ENCODE assay signal across 3 cellular contexts in the genomic region with DNA sequence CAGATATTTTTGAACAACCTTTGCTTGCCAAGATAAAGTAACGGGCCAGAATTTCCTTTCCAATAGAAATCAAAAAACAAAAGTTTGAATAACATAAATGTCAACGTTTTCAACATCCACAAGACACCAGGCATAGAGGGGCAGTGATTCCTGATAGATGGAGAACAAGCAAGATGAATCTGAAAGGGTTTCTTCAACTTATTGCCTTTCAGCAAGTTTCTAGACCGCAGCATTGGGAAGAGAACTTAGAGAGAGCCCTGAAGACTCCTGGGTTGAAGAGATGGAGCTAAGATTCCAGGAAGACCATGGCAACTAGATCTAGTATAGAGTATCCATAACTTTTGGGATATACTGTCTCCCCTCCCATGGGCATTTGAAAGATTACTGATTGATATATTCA.
A peak's percentile ranks its signal among the peaks of the same experiment; 100 is the strongest.
TF ChIP-seq lines count a peak whose summit lies in the region.

No MANE protein-coding gene starts in this region.

TF ChIP-seq in GM23338, 12 proteins besides CTCF, POLR2A, EP300 and RAD21:
- peak; percentile 29; the same call in 1 of the 2 replicates for TF ChIP-seq POLR2AphosphoS5 (IDR thresholded peaks at IDR 0.05; ENCODE audit: low read depth)
- TF ChIP-seq, protein P1, sequence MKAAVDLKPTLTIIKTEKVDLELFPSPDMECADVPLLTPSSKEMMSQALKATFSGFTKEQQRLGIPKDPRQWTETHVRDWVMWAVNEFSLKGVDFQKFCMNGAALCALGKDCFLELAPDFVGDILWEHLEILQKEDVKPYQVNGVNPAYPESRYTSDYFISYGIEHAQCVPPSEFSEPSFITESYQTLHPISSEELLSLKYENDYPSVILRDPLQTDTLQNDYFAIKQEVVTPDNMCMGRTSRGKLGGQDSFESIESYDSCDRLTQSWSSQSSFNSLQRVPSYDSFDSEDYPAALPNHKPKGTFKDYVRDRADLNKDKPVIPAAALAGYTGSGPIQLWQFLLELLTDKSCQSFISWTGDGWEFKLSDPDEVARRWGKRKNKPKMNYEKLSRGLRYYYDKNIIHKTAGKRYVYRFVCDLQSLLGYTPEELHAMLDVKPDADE (IDR thresholded peaks at IDR 0.05): no peak

TF ChIP-seq in WTC11, 78 proteins besides CTCF, POLR2A, EP300 and RAD21:
- TF ChIP-seq OVOL2 (CRISPR knock-in tag; IDR thresholded peaks at IDR 0.05; ENCODE audit: borderline replicate concordance): no peak
- no peak for TF ChIP-seq NFYB (CRISPR knock-in tag; conservative IDR thresholded peaks at IDR 0.05; ENCODE audit: low read depth)
- TF ChIP-seq, protein P2, sequence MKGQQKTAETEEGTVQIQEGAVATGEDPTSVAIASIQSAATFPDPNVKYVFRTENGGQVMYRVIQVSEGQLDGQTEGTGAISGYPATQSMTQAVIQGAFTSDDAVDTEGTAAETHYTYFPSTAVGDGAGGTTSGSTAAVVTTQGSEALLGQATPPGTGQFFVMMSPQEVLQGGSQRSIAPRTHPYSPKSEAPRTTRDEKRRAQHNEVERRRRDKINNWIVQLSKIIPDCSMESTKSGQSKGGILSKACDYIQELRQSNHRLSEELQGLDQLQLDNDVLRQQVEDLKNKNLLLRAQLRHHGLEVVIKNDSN (CRISPR knock-in tag; IDR thresholded peaks at IDR 0.05): no peak
- TF ChIP-seq ZNF121 (CRISPR knock-in tag; IDR thresholded peaks at IDR 0.05): no peak
- TF ChIP-seq NR2C2 (CRISPR knock-in tag; IDR thresholded peaks at IDR 0.05): no peak
- TF ChIP-seq RORB (CRISPR knock-in tag; IDR thresholded peaks at IDR 0.05): no peak
- TF ChIP-seq, protein P3, sequence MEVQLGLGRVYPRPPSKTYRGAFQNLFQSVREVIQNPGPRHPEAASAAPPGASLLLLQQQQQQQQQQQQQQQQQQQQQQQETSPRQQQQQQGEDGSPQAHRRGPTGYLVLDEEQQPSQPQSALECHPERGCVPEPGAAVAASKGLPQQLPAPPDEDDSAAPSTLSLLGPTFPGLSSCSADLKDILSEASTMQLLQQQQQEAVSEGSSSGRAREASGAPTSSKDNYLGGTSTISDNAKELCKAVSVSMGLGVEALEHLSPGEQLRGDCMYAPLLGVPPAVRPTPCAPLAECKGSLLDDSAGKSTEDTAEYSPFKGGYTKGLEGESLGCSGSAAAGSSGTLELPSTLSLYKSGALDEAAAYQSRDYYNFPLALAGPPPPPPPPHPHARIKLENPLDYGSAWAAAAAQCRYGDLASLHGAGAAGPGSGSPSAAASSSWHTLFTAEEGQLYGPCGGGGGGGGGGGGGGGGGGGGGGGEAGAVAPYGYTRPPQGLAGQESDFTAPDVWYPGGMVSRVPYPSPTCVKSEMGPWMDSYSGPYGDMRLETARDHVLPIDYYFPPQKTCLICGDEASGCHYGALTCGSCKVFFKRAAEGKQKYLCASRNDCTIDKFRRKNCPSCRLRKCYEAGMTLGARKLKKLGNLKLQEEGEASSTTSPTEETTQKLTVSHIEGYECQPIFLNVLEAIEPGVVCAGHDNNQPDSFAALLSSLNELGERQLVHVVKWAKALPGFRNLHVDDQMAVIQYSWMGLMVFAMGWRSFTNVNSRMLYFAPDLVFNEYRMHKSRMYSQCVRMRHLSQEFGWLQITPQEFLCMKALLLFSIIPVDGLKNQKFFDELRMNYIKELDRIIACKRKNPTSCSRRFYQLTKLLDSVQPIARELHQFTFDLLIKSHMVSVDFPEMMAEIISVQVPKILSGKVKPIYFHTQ (CRISPR knock-in tag; IDR thresholded peaks at IDR 0.05): peak; percentile 70; the same call in 1 of the 2 replicates
- TF ChIP-seq MYBL2 (CRISPR knock-in tag; IDR thresholded peaks at IDR 0.05): no peak
- no peak for TF ChIP-seq ZNF317 (CRISPR knock-in tag; IDR thresholded peaks at IDR 0.05; ENCODE audit: borderline replicate concordance, low read depth)
- TF ChIP-seq ZNF219 (CRISPR knock-in tag; IDR thresholded peaks at IDR 0.05; ENCODE audit: borderline replicate concordance): no peak
- no peak for TF ChIP-seq SMAD4 (CRISPR knock-in tag; IDR thresholded peaks at IDR 0.05)
- 0 out of 2 replicates have a peak, but pooled peaks have one; percentile 13 for TF ChIP-seq ZNF671 (CRISPR knock-in tag; IDR thresholded peaks at IDR 0.05)
- no peak for TF ChIP-seq CREB1 (CRISPR knock-in tag; IDR thresholded peaks at IDR 0.05)
- TF ChIP-seq JAZF1 (CRISPR knock-in tag; IDR thresholded peaks at IDR 0.05): no peak
- TF ChIP-seq, protein P4, sequence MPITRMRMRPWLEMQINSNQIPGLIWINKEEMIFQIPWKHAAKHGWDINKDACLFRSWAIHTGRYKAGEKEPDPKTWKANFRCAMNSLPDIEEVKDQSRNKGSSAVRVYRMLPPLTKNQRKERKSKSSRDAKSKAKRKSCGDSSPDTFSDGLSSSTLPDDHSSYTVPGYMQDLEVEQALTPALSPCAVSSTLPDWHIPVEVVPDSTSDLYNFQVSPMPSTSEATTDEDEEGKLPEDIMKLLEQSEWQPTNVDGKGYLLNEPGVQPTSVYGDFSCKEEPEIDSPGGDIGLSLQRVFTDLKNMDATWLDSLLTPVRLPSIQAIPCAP (CRISPR knock-in tag; IDR thresholded peaks at IDR 0.05): no peak
- TF ChIP-seq ATF3 (CRISPR knock-in tag; conservative IDR thresholded peaks at IDR 0.05): no peak
- no peak for TF ChIP-seq ZBTB21 (CRISPR knock-in tag; IDR thresholded peaks at IDR 0.05; ENCODE audit: borderline replicate concordance)
- TF ChIP-seq FOXP1 (CRISPR knock-in tag; IDR thresholded peaks at IDR 0.05; ENCODE audit: borderline replicate concordance): no peak

TF ChIP-seq in H1, 55 proteins besides CTCF, POLR2A, EP300 and RAD21:
- TF ChIP-seq, protein P5, sequence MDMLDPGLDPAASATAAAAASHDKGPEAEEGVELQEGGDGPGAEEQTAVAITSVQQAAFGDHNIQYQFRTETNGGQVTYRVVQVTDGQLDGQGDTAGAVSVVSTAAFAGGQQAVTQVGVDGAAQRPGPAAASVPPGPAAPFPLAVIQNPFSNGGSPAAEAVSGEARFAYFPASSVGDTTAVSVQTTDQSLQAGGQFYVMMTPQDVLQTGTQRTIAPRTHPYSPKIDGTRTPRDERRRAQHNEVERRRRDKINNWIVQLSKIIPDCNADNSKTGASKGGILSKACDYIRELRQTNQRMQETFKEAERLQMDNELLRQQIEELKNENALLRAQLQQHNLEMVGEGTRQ (IDR thresholded peaks at IDR 0.05; ENCODE audit: low read length): no peak
- TF ChIP-seq POLR2AphosphoS5 (IDR thresholded peaks at IDR 0.05; ENCODE audit: low read depth, low read length): peak; percentile 56
